ENCODE assay signal across 9 cellular contexts in the genomic region with DNA sequence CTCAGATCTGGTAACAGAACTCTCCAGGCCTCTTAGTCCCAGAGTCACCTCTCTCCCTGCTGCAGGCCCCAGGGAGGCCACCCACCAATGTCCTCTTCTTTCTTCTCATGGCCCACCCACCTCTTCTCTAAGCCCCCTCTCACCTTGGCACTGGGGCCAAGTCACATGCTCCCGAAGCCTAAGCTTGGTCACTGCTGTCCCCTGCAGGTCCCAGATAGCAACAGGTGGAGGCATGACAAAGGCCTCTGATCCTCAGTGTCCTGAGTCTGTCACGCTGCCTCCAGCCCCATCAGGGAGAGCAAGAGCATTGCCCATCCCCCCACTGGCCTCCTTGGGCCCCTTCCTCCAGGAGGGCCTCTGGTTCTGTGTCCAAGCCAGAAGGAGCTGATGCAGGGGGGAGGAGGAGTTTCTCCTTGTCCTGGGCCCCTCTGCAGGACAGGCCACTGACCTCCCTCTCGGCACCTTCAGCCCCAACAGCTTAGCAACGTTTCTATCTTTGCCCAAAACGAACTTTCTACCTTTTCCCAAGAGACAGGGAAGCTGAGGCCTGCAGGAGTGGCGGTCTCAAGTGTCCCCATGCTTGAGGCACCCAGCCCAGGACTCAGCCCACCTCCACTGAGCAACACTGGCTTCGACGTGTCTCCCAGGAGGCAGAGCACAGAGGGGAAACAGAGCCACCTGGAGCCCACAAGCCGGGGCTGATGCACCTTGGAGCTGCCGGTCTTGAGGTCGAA. TPM values are rescaled to one million over a fixed set of nuclear protein-coding genes. Genes with fewer than 3 reads are reported as not detected.
DNase-seq lines count a peak whose midpoint lies in the region; ATAC-seq, FAIRE-seq and TF ChIP-seq lines count a peak whose summit lies in the region.
"Had no signal": no experiment of that assay in that cellular context is flagged by ENCODE, and none has a peak within 500 bp of the region (broad histone marks: within the 10 kb centered on the region; RNA-seq: fewer than 3 reads in every experiment).

No MANE protein-coding gene starts in this region.

- DNase-seq in GM10266 (ENCODE audit: extremely low spot score) (no peak), epithelial cell of esophagus (ENCODE audit: low read depth) (peak; percentile 25), pancreas (peak in 1 of 6 donors; percentile 54), omental fat pad (ENCODE audit: low spot score) (no peak), NCI-H510A treated with DMSO at 0.1 percent for 48 hours (lab: John Stamatoyannopoulos, UW) (no peak)
- DNase-seq in effector CD4-positive, alpha-beta T cell: no peak
- DNase-seq: activated CD4-positive, CD25-positive, alpha-beta regulatory T cell; Kasumi-1 had no signal

- H3K4me3 ChIP-seq in Loucy (ENCODE audit: low read length, poor library complexity, severe bottlenecking) (no peak overlapping the region), epithelial cell of esophagus (ENCODE audit: low read length) (no peak overlapping the region), pancreas (no peak overlapping the region)

- intact Hi-C loops in pancreas (cut with DNase I): loop anchor here in 1 of 3 donors (5.0 kb wide), 1 partner anchor 45 kb away; no protein-coding TSS in a partner anchor

- H3K9me3 ChIP-seq in Loucy (ENCODE audit: insufficient read depth, low read depth, low read length): no peaks in the 10 kb centered on the region
- no peaks in the 10 kb centered on the region for H3K9me3 ChIP-seq in pancreas

- 79 to 80% methylated on average over 11 of the region's 11 CpGs for WGBS in pancreas, 2 donors

- H2AFZ ChIP-seq in Loucy (ENCODE audit: low read length): no peak overlapping the region

- H3K4me2 ChIP-seq in Loucy (ENCODE audit: low read depth, low read length, poor library complexity, severe bottlenecking): no peak overlapping the region

- FAIRE-seq in pancreas (lab: Jason Lieb, UNC): no peak

- no peak overlapping the region for H3K27ac ChIP-seq in pancreas

- H4K20me1 ChIP-seq in Loucy (ENCODE audit: insufficient read depth, low read length, poor library complexity, severe bottlenecking): peaks cover 13% of the 10 kb centered on the region

- H3K27me3 ChIP-seq in Loucy (ENCODE audit: insufficient read depth, low read length, poor library complexity, severe bottlenecking) (no peaks in the 10 kb centered on the region), pancreas (no peaks in the 10 kb centered on the region)

- H3F3A ChIP-seq in Loucy (ENCODE audit: low read depth): no peaks in the 10 kb centered on the region

- TF ChIP-seq CTCF in GM10266 (IDR thresholded peaks at IDR 0.05; ENCODE audit: control insufficient read depth, insufficient read depth, low read depth, missing control alignments): peak; percentile 60
- peak; percentile 50; the same call in 1 of the 2 replicates for TF ChIP-seq CTCF in Loucy (conservative IDR thresholded peaks at IDR 0.05; ENCODE audit: low read length)
- peak; percentile 54 for TF ChIP-seq CTCF in epithelial cell of esophagus (IDR thresholded peaks at IDR 0.05; ENCODE audit: insufficient read depth, low read depth, low read length, missing control alignments)
- TF ChIP-seq CTCF in pancreas (IDR thresholded peaks at IDR 0.05): peak in 3 of 4 donors; percentile 13 to 29 (median 13)
- TF ChIP-seq CTCF in omental fat pad (IDR thresholded peaks at IDR 0.05): no peak

- H3K36me3 ChIP-seq in Loucy (ENCODE audit: insufficient read depth, low read length) (no peaks in the 10 kb centered on the region), pancreas (no peaks in the 10 kb centered on the region)

- H3K9me2 ChIP-seq in Loucy (replicated peaks; ENCODE audit: low read depth, low read length): no peaks in the 10 kb centered on the region

- H3K4me1 ChIP-seq in Loucy (ENCODE audit: insufficient read depth, low read length, poor library complexity, severe bottlenecking) (peaks cover 6% of the 10 kb centered on the region), pancreas (peaks cover 0 to 9% (median 0%) of the 10 kb centered on the region in 3 donors)

- no peak overlapping the region for H3K9ac ChIP-seq in Loucy (ENCODE audit: low read depth, low read length, poor library complexity, severe bottlenecking)

- ATAC-seq in pancreas: no peak
- no peak for ATAC-seq in omental fat pad (ENCODE audit: low FRiP score)

- H3K79me2 ChIP-seq in Loucy (ENCODE audit: insufficient read depth, low read length): peaks cover 33% of the 10 kb centered on the region

RNA-seq across cellular contexts. Expression of gene P2RX1, which starts 8.6 kb away (rescaled TPM):
- 10 to 100 TPM; 17.7 to 41.8 (median 24.9) TPM for total RNA-seq in pancreas
- 10 to 100 TPM; 21.8 to 37.1 TPM for polyA plus RNA-seq in pancreas
- 1 to 10 TPM; 1.1 to 4.7 (median 2.7) TPM for total RNA-seq in omental fat pad

RNA-seq across cellular contexts. Expression of gene CAMKK1, which starts 14.8 kb away (rescaled TPM):
- total RNA-seq in pancreas (10 to 100 TPM in 1 of 6 donors, 1 to 10 TPM in 5; 4.2 to 11.9 (median 5.0) TPM), omental fat pad (1 to 10 TPM; 4.3 to 9.9 (median 8.2) TPM)
- polyA plus RNA-seq in pancreas: 10 to 100 TPM; 17.1 to 23.0 TPM

RNA-seq across cellular contexts. Expression of gene ATP2A3, which starts 56.6 kb away (rescaled TPM):
- 10 to 100 TPM; 17.8 to 60.3 (median 35.1) TPM for total RNA-seq in pancreas
- 10 to 100 TPM; 52.9 to 67.7 TPM for polyA plus RNA-seq in pancreas
- 10 to 100 TPM in 1 of 4 donors, 1 to 10 TPM in 3; 2.9 to 12.3 (median 5.5) TPM for total RNA-seq in omental fat pad

Comparison
In these comparisons a context has a peak if more than half of its experiments do, and no peak if none do; other contexts are left out.
1. CTCF ChIP-seq: peak in GM10266 (single experiment), Loucy (single experiment), epithelial cell of esophagus (single experiment) and pancreas (3 of 4); none in omental fat pad (0 of 3).